Comparison of ENCODE assay signal across 8 cellular contexts in genomic region chr2:144183744-144184143, GRCh38.
DNase-seq lines count a peak whose midpoint lies in the region; ATAC-seq and TF ChIP-seq lines count a peak whose summit lies in the region.

No MANE protein-coding gene starts in this region.

- no peaks in the 10 kb centered on the region for H3K27me3 Mint-ChIP-seq in activated T-helper 17 cell treated with anti-CD3 and anti-CD28 coated beads, Interleukin-2, amount 50 U/mL, for 72 hours
- peaks cover 2% of the 10 kb centered on the region for H3K27me3 Mint-ChIP-seq in glutamatergic neuron (ENCODE audit: unreplicated experiment)

- DNase-seq in spleen (peak; percentile 76), SKM-1 (lab: John Stamatoyannopoulos, UW; ENCODE audit: unreplicated experiment) (no peak), glutamatergic neuron (no peak), prostate gland (ENCODE audit: low spot score) (no peak)

- TF ChIP-seq CTCF in spleen (IDR thresholded peaks at IDR 0.05 in 8 of 11, conservative IDR thresholded peaks at IDR 0.05 in 3 of 11) (no peak), glutamatergic neuron (IDR thresholded peaks at IDR 0.05; ENCODE audit: partially characterized antibody, unreplicated experiment) (no peak), prostate gland (IDR thresholded peaks at IDR 0.05) (no peak)

- H3K9me3 Mint-ChIP-seq in activated T-helper 17 cell treated with anti-CD3 and anti-CD28 coated beads, Interleukin-2, amount 50 U/mL, for 72 hours, result no peaks in the 10 kb centered on the region
- H3K9me3 Mint-ChIP-seq in glutamatergic neuron (ENCODE audit: unreplicated experiment), result no peaks in the 10 kb centered on the region

- H4K20me1 ChIP-seq in BLaER1 treated with 17β-estradiol and CSF1 and Interleukin-3, amounts not matched to agents 10 nM and 100 nM, result no peaks in the 10 kb centered on the region

- H3K4me3 Mint-ChIP-seq in activated T-helper 17 cell treated with anti-CD3 and anti-CD28 coated beads, Interleukin-2, amount 50 U/mL, for 72 hours, result peak overlapping the region; percentile 52
- no peak overlapping the region for H3K4me3 Mint-ChIP-seq in glutamatergic neuron (ENCODE audit: unreplicated experiment)

- 0 out of 22 replicates have a peak overlapping the region, but pooled peaks of 1 of the 11 experiments have one; percentile 1 for H3K9ac ChIP-seq in BLaER1 treated with 17β-estradiol and CSF1 and Interleukin-3, amounts not matched to agents 10 nM and 100 nM

- peak; percentile 95 for ATAC-seq in GM21423 (IDR thresholded peaks at IDR 0.05; ENCODE audit: unreplicated experiment)
- ATAC-seq in activated T-helper 17 cell treated with anti-CD3 and anti-CD28 coated beads, Interleukin-2, amount 50 U/mL, for 72 hours (replicated peaks), result peak; percentile 99

- peak overlapping the region in 1 of 10 experiments; percentile 10; a peak in 1 of 20 replicates for H3K4me3 ChIP-seq in BLaER1 treated with 17β-estradiol and CSF1 and Interleukin-3, amounts not matched to agents 10 nM and 100 nM
- H3K4me3 ChIP-seq in spleen, result peak overlapping the region in 1 of 8 donors; percentile 39
- no peak overlapping the region for H3K4me3 ChIP-seq in prostate gland

- intact Hi-C loops in spleen (cut with DNase I; ENCODE audit: low total_unique reads), result no loop called here
- intact Hi-C loops in prostate gland (cut with DNase I), result no loop called here

- peak overlapping the region in 10 of 11 experiments; percentile 11 to 65 (median 38); a peak in 13 of 22 replicates for H3K27ac ChIP-seq in BLaER1 treated with 17β-estradiol and CSF1 and Interleukin-3, amounts not matched to agents 10 nM and 100 nM
- H3K27ac ChIP-seq in KOPT-K1 (ENCODE audit: low read depth, low read length, poor library complexity, severe bottlenecking) (peak overlapping the region; percentile 26), spleen (peak overlapping the region in 3 of 8 donors; percentile 0 to 37 (median 13)), prostate gland (no peak overlapping the region)

- no peaks in the 10 kb centered on the region for H3K27me3 ChIP-seq in BLaER1 treated with 17β-estradiol and CSF1 and Interleukin-3, amounts not matched to agents 10 nM and 100 nM
- H3K27me3 ChIP-seq in spleen (replicated peaks in 1 of 7) (no peaks in the 10 kb centered on the region), prostate gland (replicated peaks; ENCODE audit: insufficient read depth) (no peaks in the 10 kb centered on the region)

- H3K27ac Mint-ChIP-seq in activated T-helper 17 cell treated with anti-CD3 and anti-CD28 coated beads, Interleukin-2, amount 50 U/mL, for 72 hours, result peak overlapping the region; percentile 85
- no peak overlapping the region for H3K27ac Mint-ChIP-seq in glutamatergic neuron (ENCODE audit: unreplicated experiment)

- peaks cover 0 to 17% (median 0%) of the 10 kb centered on the region in 11 experiments; a peak in 5 of 22 replicates for H3K36me3 ChIP-seq in BLaER1 treated with 17β-estradiol and CSF1 and Interleukin-3, amounts not matched to agents 10 nM and 100 nM
- no peaks in the 10 kb centered on the region for H3K36me3 ChIP-seq in KOPT-K1 (ENCODE audit: insufficient read depth, low read length)
- peaks cover 0 to 5% (median 0%) of the 10 kb centered on the region in 6 donors for H3K36me3 ChIP-seq in spleen
- H3K36me3 ChIP-seq in prostate gland, result no peaks in the 10 kb centered on the region

- 51 to 65% (median 52%) methylated on average over 9 of the region's 9 CpGs for WGBS in spleen, 5 donors
- 94% methylated on average over 9 of the region's 9 CpGs for WGBS in prostate gland

- TF ChIP-seq POLR2A in spleen (IDR thresholded peaks at IDR 0.05), result no peak
- no peak for TF ChIP-seq POLR2A in prostate gland (IDR thresholded peaks at IDR 0.05)

- no peaks in the 10 kb centered on the region for H3K36me3 Mint-ChIP-seq in activated T-helper 17 cell treated with anti-CD3 and anti-CD28 coated beads, Interleukin-2, amount 50 U/mL, for 72 hours (ENCODE audit: low read depth)
- H3K36me3 Mint-ChIP-seq in glutamatergic neuron (ENCODE audit: unreplicated experiment), result no peaks in the 10 kb centered on the region

- H3K4me1 ChIP-seq in BLaER1 treated with 17β-estradiol and CSF1 and Interleukin-3, amounts not matched to agents 10 nM and 100 nM, result peaks cover 7 to 31% (median 13%) of the 10 kb centered on the region in 10 experiments
- H3K4me1 ChIP-seq in spleen (peaks cover 0 to 36% (median 5%) of the 10 kb centered on the region in 6 donors), prostate gland (replicated peaks) (no peaks in the 10 kb centered on the region)

- peaks cover 0 to 6% (median 0%) of the 10 kb centered on the region in 11 experiments; a peak in 3 of 22 replicates for H3K9me3 ChIP-seq in BLaER1 treated with 17β-estradiol and CSF1 and Interleukin-3, amounts not matched to agents 10 nM and 100 nM (replicated peaks in 1 of 11)
- H3K9me3 ChIP-seq in KOPT-K1 (ENCODE audit: insufficient read depth, low read length, poor library complexity, severe bottlenecking), result no peaks in the 10 kb centered on the region
- H3K9me3 ChIP-seq in spleen, result no peaks in the 10 kb centered on the region
- no peaks in the 10 kb centered on the region for H3K9me3 ChIP-seq in prostate gland

- peak overlapping the region; percentile 17 to 76 (median 56) for H3K4me2 ChIP-seq in BLaER1 treated with 17β-estradiol and CSF1 and Interleukin-3, amounts not matched to agents 10 nM and 100 nM

- H3K4me1 Mint-ChIP-seq in activated T-helper 17 cell treated with anti-CD3 and anti-CD28 coated beads, Interleukin-2, amount 50 U/mL, for 72 hours, result peaks cover 6% of the 10 kb centered on the region
- no peaks in the 10 kb centered on the region for H3K4me1 Mint-ChIP-seq in glutamatergic neuron (ENCODE audit: low read depth, unreplicated experiment)

Comparison
In these comparisons a context has a peak if more than half of its experiments do, and no peak if none do; other contexts are left out.
1. H3K27ac ChIP-seq: peak in BLaER1 treated with 17β-estradiol and CSF1 and Interleukin-3, amounts not matched to agents 10 nM and 100 nM (10 of 11) and KOPT-K1 (single experiment); none in prostate gland (0 of 2).